In the genomic region with DNA sequence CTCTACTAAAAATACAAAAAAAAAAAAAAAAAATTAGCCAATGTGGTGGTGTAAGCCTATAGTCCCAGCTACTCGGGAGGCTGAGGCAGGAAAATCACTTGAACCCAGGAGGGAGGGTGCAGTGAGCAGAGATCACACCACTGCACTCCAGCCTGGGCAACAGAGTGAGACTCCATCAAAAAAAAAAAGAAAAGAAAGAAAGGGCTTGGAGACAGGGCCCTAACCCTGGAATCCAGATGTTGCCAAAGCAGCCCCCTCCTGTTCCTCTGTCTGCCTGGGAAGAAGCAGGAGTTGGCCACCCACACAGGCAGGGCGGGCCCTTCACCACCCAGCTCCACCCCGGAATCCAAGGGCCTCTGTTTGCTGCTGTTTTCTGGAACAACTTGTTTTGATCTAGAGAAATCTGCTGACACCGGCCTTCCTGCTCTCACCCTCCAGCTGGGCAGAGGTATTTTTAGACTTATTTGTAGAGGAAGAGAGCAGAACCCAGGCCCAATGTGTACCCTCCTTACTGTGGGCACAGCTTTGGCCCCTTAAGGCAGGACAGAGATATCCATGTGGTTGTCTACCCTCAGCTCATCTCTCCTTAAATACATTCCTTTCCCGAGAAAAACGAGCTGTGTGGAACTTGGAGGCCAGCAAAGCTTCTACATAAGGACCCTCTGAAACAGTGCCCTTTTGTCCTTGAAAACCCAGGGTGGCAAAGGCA, we compare ENCODE assay signal across 8 cellular contexts. TPM values are rescaled to one million over a fixed set of nuclear protein-coding genes. Genes with fewer than 3 reads are reported as not detected.
DNase-seq lines count a peak whose midpoint lies in the region; ATAC-seq and TF ChIP-seq lines count a peak whose summit lies in the region.

No MANE protein-coding gene starts in this region.

- no peaks in the 10 kb centered on the region for H3K9me3 Mint-ChIP-seq in osteocyte (ENCODE audit: unreplicated experiment)

- peaks cover 82% of the 10 kb centered on the region for H3K4me1 Mint-ChIP-seq in osteocyte (ENCODE audit: unreplicated experiment)

- H3K4me1 ChIP-seq in adipocyte (ENCODE audit: control insufficient read depth, insufficient read depth, low read length) = peaks cover 50% of the 10 kb centered on the region

- H3K27me3 Mint-ChIP-seq in osteocyte (ENCODE audit: unreplicated experiment) = no peaks in the 10 kb centered on the region

- no peak for TF ChIP-seq CTCF in osteocyte (IDR thresholded peaks at IDR 0.05)
- TF ChIP-seq CTCF in GM13977 (IDR thresholded peaks at IDR 0.05; ENCODE audit: extremely low read depth, insufficient read depth, missing control alignments) = no peak

- H3K9ac ChIP-seq in adipocyte (ENCODE audit: low read length) = peak overlapping the region; percentile 99

- ATAC-seq in HG02798 (IDR thresholded peaks at IDR 0.05; ENCODE audit: poor library complexity, unreplicated experiment) = no peak

- no peaks in the 10 kb centered on the region for H3K9me3 ChIP-seq in adipocyte (ENCODE audit: control insufficient read depth, low read length)

- H3K27me3 ChIP-seq in adipocyte (replicated peaks; ENCODE audit: control insufficient read depth, insufficient read depth, low read length) = no peaks in the 10 kb centered on the region

- H3K36me3 ChIP-seq in adipocyte (ENCODE audit: control insufficient read depth, insufficient read depth, low read length, severe bottlenecking) = peaks cover 9% of the 10 kb centered on the region

- intact Hi-C loops in head of caudate nucleus (cut with DNase I) = loop anchor here (5.0 kb wide), 4 partner anchors 38 to 87 kb away; a partner anchor contains a TSS

- peak overlapping the region; percentile 78 for H3K4me3 ChIP-seq in adipocyte (ENCODE audit: low read length)

- in situ Hi-C loops in GM13977 (cut with MboI; ENCODE audit: low pct_unique_long_range_greater_than_20kb, low sequenced_read_pairs, unreplicated experiment) = loop anchor here (10.0 kb wide), 2 partner anchors 45 to 65 kb away; no protein-coding TSS in a partner anchor

- peak overlapping the region; percentile 99 for H3K27ac Mint-ChIP-seq in osteocyte (ENCODE audit: unreplicated experiment)

- H3K36me3 Mint-ChIP-seq in osteocyte (ENCODE audit: unreplicated experiment) = peaks cover 13% of the 10 kb centered on the region

- peak; percentile 95 for DNase-seq in CD1c-positive myeloid dendritic cell (ENCODE audit: extremely low spot score)
- DNase-seq in HS-27A (ENCODE audit: low read depth) = peak; percentile 68
- DNase-seq in RPMI7951 (ENCODE audit: low read depth) = peak; percentile 91
- DNase-seq in adipocyte (ENCODE audit: low read depth) = peak; percentile 95
- DNase-seq in head of caudate nucleus = peak; percentile 75 to 98 (median 93)
- peak; percentile 96 for DNase-seq in osteocyte (ENCODE audit: extremely low spot score, unreplicated experiment)
- no peak for DNase-seq in GM13977 (ENCODE audit: low spot score)

- peak overlapping the region; percentile 72 for H3K4me3 Mint-ChIP-seq in osteocyte (ENCODE audit: unreplicated experiment)

RNA-seq across cellular contexts. Expression of a gene that starts 2.7 kb away (rescaled TPM):
- 3.5 and 4.7 TPM in 2 replicates for total RNA-seq in RPMI7951 (2014; rRNA removed; shearing (Covaris generic))
- 300 and 534 TPM in 2 replicates for total RNA-seq in osteocyte

RNA-seq across cellular contexts. Expression of a gene that starts 33.5 kb away (rescaled TPM):
- total RNA-seq in RPMI7951 (2014; rRNA removed; shearing (Covaris generic)) = 21.9 and 43.8 TPM in 2 replicates
- 62.8 and 65.8 TPM in 2 replicates for total RNA-seq in osteocyte

RNA-seq across cellular contexts. Expression of a gene that starts 37.5 kb away (rescaled TPM):
- total RNA-seq in RPMI7951 (2014; rRNA removed; shearing (Covaris generic)) = 0.48 and 0.68 TPM in 2 replicates
- total RNA-seq in osteocyte = 9.9 and 10.8 TPM in 2 replicates

Comparison
In these comparisons a context has a peak if more than half of its experiments do, and no peak if none do; other contexts are left out.
1. RNA of a gene that starts 2.7 kb away (total RNA-seq): 300 to 534 TPM in osteocyte; 3.5 to 4.7 TPM in RPMI7951; every median in the first group is over 10 times any median in the second.